In the genomic region with DNA sequence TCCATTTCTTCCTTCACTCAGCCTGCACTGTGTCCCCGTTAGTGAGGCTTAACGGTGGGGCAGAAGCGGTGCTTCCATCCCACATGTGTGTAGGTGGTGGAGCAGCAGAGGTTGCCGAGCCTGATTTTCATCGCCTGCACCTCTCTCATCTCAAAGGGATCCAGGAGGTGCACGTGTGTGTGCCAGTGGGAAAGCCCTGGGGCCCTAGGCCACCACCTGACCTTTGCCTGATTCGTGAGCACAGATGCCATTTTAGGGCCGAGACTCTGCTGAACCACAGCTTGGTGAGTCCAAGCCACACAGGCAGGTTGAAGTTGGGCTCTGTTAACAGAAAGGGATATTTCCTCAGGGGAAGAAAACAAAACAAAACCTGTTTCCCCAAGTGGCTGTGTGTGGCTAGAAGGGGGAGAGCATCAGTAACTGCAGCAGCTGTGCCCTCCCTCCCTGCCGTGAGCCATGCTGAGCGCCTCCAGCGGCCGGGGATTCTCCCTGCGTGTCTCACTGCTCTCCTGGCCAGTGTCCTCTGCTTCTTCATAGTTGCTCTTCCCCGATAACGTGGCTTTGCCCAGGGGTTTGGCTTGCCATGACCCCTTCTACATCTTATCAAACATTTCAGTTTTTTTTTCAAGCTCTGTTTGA, we compare ENCODE assay signal across 8 cellular contexts.
DNase-seq lines count a peak whose midpoint lies in the region; ATAC-seq, FAIRE-seq and TF ChIP-seq lines count a peak whose summit lies in the region.

No MANE protein-coding gene starts in this region.

- H3K27ac ChIP-seq in right cardiac atrium (ENCODE audit: low read length) = no peak overlapping the region
- no peak overlapping the region for H3K27ac ChIP-seq in kidney (ENCODE audit: low read depth in 2 of 2, low read length in 2 of 2)

- DNase-seq in NCI-H510A (lab: John Stamatoyannopoulos, UW) (peak; percentile 55), right cardiac atrium (peak in 2 of 3 donors; percentile 49 to 67), NAMALWA (ENCODE audit: low spot score) (no peak), kidney (no peak), UCSD-AML1 (lab: John Stamatoyannopoulos, UW; ENCODE audit: unreplicated experiment) (no peak), MG63 (no peak)

- peaks cover 13% of the 10 kb centered on the region for H3K4me1 ChIP-seq in right cardiac atrium (ENCODE audit: control insufficient read depth, insufficient read depth, low read length)
- H3K4me1 ChIP-seq in kidney (ENCODE audit: control insufficient read depth in 1 of 2, insufficient read depth in 1 of 2, low read depth in 1 of 2, low read length in 2 of 2) = peaks cover 6 to 9% of the 10 kb centered on the region in 2 donors

- H3K27me3 ChIP-seq in right cardiac atrium (ENCODE audit: control insufficient read depth, insufficient read depth) = no peaks in the 10 kb centered on the region
- no peaks in the 10 kb centered on the region for H3K27me3 ChIP-seq in MG63

- FAIRE-seq in kidney (lab: Jason Lieb, UNC) = no peak

- H3K4me3 ChIP-seq in right cardiac atrium (ENCODE audit: low read length) (no peak overlapping the region), kidney (ENCODE audit: low read length in 2 of 2) (no peak overlapping the region), MG63 (no peak overlapping the region)

- intact Hi-C loops in right cardiac atrium (cut with DNase I) = loop anchor here in 1 of 4 donors (10.0 kb wide), 1 partner anchor 68 kb away; no protein-coding TSS in a partner anchor
- intact Hi-C loops in kidney (cut with DNase I) = no loop called here

- H3K36me3 ChIP-seq in kidney (ENCODE audit: control insufficient read depth in 1 of 2, insufficient read depth in 2 of 2, low read length in 2 of 2) (peaks cover 0 to 4% of the 10 kb centered on the region in 2 donors), MG63 (no peaks in the 10 kb centered on the region)

- H3K9ac ChIP-seq in kidney (ENCODE audit: low read length in 2 of 2) = no peak overlapping the region

- TF ChIP-seq CTCF in GM12873 (IDR thresholded peaks at IDR 0.05; ENCODE audit: insufficient read depth, low read depth, low read length, missing control alignments) (peak; percentile 74), kidney (IDR thresholded peaks at IDR 0.05; ENCODE audit: borderline replicate concordance, extremely low read depth, insufficient read depth) (no peak)

- WGBS in right cardiac atrium = 70% methylated on average over 15 of the region's 15 CpGs

- no peaks in the 10 kb centered on the region for H3K9me3 ChIP-seq in right cardiac atrium (ENCODE audit: control insufficient read depth, low read length)
- no peaks in the 10 kb centered on the region for H3K9me3 ChIP-seq in kidney (ENCODE audit: control insufficient read depth in 1 of 2, low read length in 2 of 2)
- no peaks in the 10 kb centered on the region for H3K9me3 ChIP-seq in MG63

- ATAC-seq in GM21526 (IDR thresholded peaks at IDR 0.05; ENCODE audit: low FRiP score, unreplicated experiment) = peak; percentile 89
- ATAC-seq in right cardiac atrium = peak; percentile 23 to 52

Comparison
In these comparisons a context has a peak if more than half of its experiments do, and no peak if none do; other contexts are left out.
1. DNase-seq: peak in NCI-H510A (single experiment) and right cardiac atrium (2 of 3); none in NAMALWA (single experiment), kidney (single experiment), UCSD-AML1 (single experiment) and MG63 (single experiment).